In genomic region chr1:214602764-214603657, GRCh38 we compare ENCODE assay signal across 1 cellular context.
TF ChIP-seq lines count a peak whose summit lies in the region.

Gene CENPF (plus strand): TSS chr1:214603195. CDS start chr1:214613755, 10,560 bp downstream.

TF ChIP-seq in HEK293, 187 proteins besides CTCF, POLR2A, EP300 and RAD21 (continued from another document):
- TF ChIP-seq ZNF639 (tag by site-specific recombination; IDR thresholded peaks at IDR 0.05) (peak; percentile 68; the same call in 1 of the 2 replicates), ZNF146 (tag by site-specific recombination; IDR thresholded peaks at IDR 0.05) (no peak), ZEB2 (tag by site-specific recombination; IDR thresholded peaks at IDR 0.05) (peak; percentile 73), ZBTB6 (tag by site-specific recombination; IDR thresholded peaks at IDR 0.05) (peak; percentile 87), SETDB1 (IDR thresholded peaks at IDR 0.05; ENCODE audit: insufficient read length, low read length) (peak; percentile 94), ZBTB11 (tag by site-specific recombination; conservative IDR thresholded peaks at IDR 0.05; ENCODE audit: low read depth) (peak; percentile 13; the same call in 1 of the 2 replicates), ZSCAN30 (tag by site-specific recombination; IDR thresholded peaks at IDR 0.05) (peak; percentile 20; the same call in 1 of the 2 replicates), ZBTB48 (tag by site-specific recombination; IDR thresholded peaks at IDR 0.05) (peak; percentile 38; the same call in 1 of the 2 replicates), REST (tag by site-specific recombination; IDR thresholded peaks at IDR 0.05) (0 out of 2 replicates have a peak, but pooled peaks have one; percentile 19), ZNF280D (tag by site-specific recombination; IDR thresholded peaks at IDR 0.05) (no peak), ZBTB26 (tag by site-specific recombination; optimal IDR thresholded peaks at IDR 0.05) (peak; percentile 63), SP2 (tag by site-specific recombination; IDR thresholded peaks at IDR 0.05) (peak; percentile 90), MYNN (tag by site-specific recombination; IDR thresholded peaks at IDR 0.05; ENCODE audit: borderline replicate concordance) (peak; percentile 71; the same call in 1 of the 2 replicates), FEZF1 (tag by site-specific recombination; IDR thresholded peaks at IDR 0.05) (peak; percentile 89), ZBTB1 (tag by site-specific recombination; IDR thresholded peaks at IDR 0.05) (peak; percentile 87), HOXC10 (CRISPR knock-in tag; IDR thresholded peaks at IDR 0.05) (0 out of 2 replicates have a peak, but pooled peaks have one; percentile 87), ZNF140 (tag by site-specific recombination; IDR thresholded peaks at IDR 0.05) (no peak), ZNF626 (tag by site-specific recombination; IDR thresholded peaks at IDR 0.05) (no peak), ZNF768 (tag by site-specific recombination; IDR thresholded peaks at IDR 0.05) (no peak), ZNF692 (tag by site-specific recombination; IDR thresholded peaks at IDR 0.05) (peak; percentile 71), ZBTB20 (tag by site-specific recombination; IDR thresholded peaks at IDR 0.05) (peak; percentile 59; the same call in 1 of the 2 replicates), ZNF645 (tag by site-specific recombination; IDR thresholded peaks at IDR 0.05) (no peak), ZNF76 (tag by site-specific recombination; IDR thresholded peaks at IDR 0.05; ENCODE audit: borderline replicate concordance, low read depth) (peak; percentile 67; the same call in 1 of the 2 replicates), ZNF704 (tag by site-specific recombination; IDR thresholded peaks at IDR 0.05) (no peak), ZNF398 (tag by site-specific recombination; IDR thresholded peaks at IDR 0.05) (no peak)
